Comparison of ENCODE assay signal across 17 cellular contexts in genomic region chr20:4766631-4767030, GRCh38. TPM values are rescaled to one million over a fixed set of nuclear protein-coding genes. Genes with fewer than 3 reads are reported as not detected.
DNase-seq lines count a peak whose midpoint lies in the region; ATAC-seq, FAIRE-seq and TF ChIP-seq lines count a peak whose summit lies in the region.
"Had no signal": no experiment of that assay in that cellular context is flagged by ENCODE, and none has a peak within 500 bp of the region (broad histone marks: within the 10 kb centered on the region; RNA-seq: fewer than 3 reads in every experiment).

No MANE protein-coding gene starts in this region.

- TF ChIP-seq EP300 in K562 (IDR thresholded peaks at IDR 0.05; ENCODE audit: low read length), result no peak

- TF ChIP-seq RAD21 in K562 (CRISPR knock-in tag; conservative IDR thresholded peaks at IDR 0.05 in 1 of 2, IDR thresholded peaks at IDR 0.05 in 1 of 2), result no peak

- peaks cover 13% of the 10 kb centered on the region for H3K36me3 Mint-ChIP-seq in natural killer cell
- H3K36me3 Mint-ChIP-seq: brain had no signal

- intact Hi-C loops in K562 (cut with micrococcal nuclease) (no loop called here), natural killer cell (cut with micrococcal nuclease) (no loop called here)

- H3K4me1 ChIP-seq in DOHH2 (ENCODE audit: control insufficient read depth, low read length) (peaks cover 12% of the 10 kb centered on the region), K562 (replicated peaks in 1 of 2; ENCODE audit: control insufficient read depth in 2 of 2, insufficient read depth in 2 of 2, low read length in 2 of 2) (peaks cover 0 to 6% of the 10 kb centered on the region in 2 experiments; a peak in 2 of 5 replicates)
- H3K4me1 ChIP-seq: prostate gland had no signal

- H3K79me2 ChIP-seq in DOHH2 (ENCODE audit: control insufficient read depth, low read length) (no peaks in the 10 kb centered on the region), K562 (ENCODE audit: control insufficient read depth, insufficient read depth, low read length) (no peaks in the 10 kb centered on the region)

- H2AFZ ChIP-seq in K562 (ENCODE audit: low read depth, low read length), result no peak overlapping the region

- ATAC-seq in K562 (no peak), natural killer cell (peak in 2 of 3 donors; percentile 34 to 85), GM19397 (IDR thresholded peaks at IDR 0.05; ENCODE audit: unreplicated experiment) (no peak), GM21717 (IDR thresholded peaks at IDR 0.05; ENCODE audit: unreplicated experiment) (no peak)

- DNase-seq in NOMO-1 (lab: John Stamatoyannopoulos, UW; ENCODE audit: unreplicated experiment in 2 of 2), result peak; percentile 79 to 92
- peak in 2 of 4 experiments; percentile 13 to 21 for DNase-seq in K562 (ENCODE audit: extremely low read depth in 1 of 4, low spot score in 3 of 4)
- DNase-seq in natural killer cell, result no peak
- no peak for DNase-seq in kidney tubule cell (ENCODE audit: low spot score)
- no peak for DNase-seq in ecto neural progenitor cell (ENCODE audit: low spot score)
- DNase-seq: activated CD4-positive, alpha-beta T cell treated with anti-CD3 and anti-CD28 coated beads for 1 hour; activated naive CD4-positive, alpha-beta T cell treated with anti-CD3 and anti-CD28 coated beads, Interleukin-2, amount 50 U/mL, for 16 hours; DMS79; effector memory CD4-positive, alpha-beta T cell; MM.1S had no signal

- FAIRE-seq in K562 (lab: Jason Lieb, UNC), result no peak

- no peaks in the 10 kb centered on the region for H3K9me1 ChIP-seq in K562 (ENCODE audit: control insufficient read depth, insufficient read depth, low read length)

- H3K27ac ChIP-seq in DOHH2 (ENCODE audit: low read depth, low read length) (peak overlapping the region; percentile 7; the same call in 1 of the 2 replicates), K562 (ENCODE audit: extremely low read depth, low read depth, low read length) (no peak overlapping the region)
- H3K27ac ChIP-seq: prostate gland, thoracic aorta had no signal

- H3K9me3 ChIP-seq in DOHH2 (ENCODE audit: control insufficient read depth, insufficient read depth, low read length), result peaks cover 12% of the 10 kb centered on the region
- no peaks in the 10 kb centered on the region for H3K9me3 ChIP-seq in K562 (replicated peaks; ENCODE audit: control insufficient read depth, insufficient read depth, low read depth, low read length)
- H3K9me3 ChIP-seq: prostate gland, thoracic aorta had no signal

- H3K9ac ChIP-seq in K562 (ENCODE audit: insufficient read depth in 1 of 2, low read depth in 2 of 2, low read length in 2 of 2), result no peak overlapping the region

- no peaks in the 10 kb centered on the region for H3K4me1 Mint-ChIP-seq in natural killer cell
- H3K4me1 Mint-ChIP-seq: brain had no signal

- H3K27me3 Mint-ChIP-seq in natural killer cell (ENCODE audit: low read depth in 2 of 2), result peaks cover 0 to 7% of the 10 kb centered on the region in 2 donors

- H3K4me3 ChIP-seq in DOHH2 (ENCODE audit: low read length) (peak overlapping the region; percentile 13; the same call in 1 of the 2 replicates), K562 (no peak overlapping the region)
- H3K4me3 ChIP-seq: prostate gland, thoracic aorta had no signal

- H3K36me3 ChIP-seq in DOHH2 (ENCODE audit: control insufficient read depth, low read length) (no peaks in the 10 kb centered on the region), K562 (ENCODE audit: control insufficient read depth, insufficient read depth, low read length) (no peaks in the 10 kb centered on the region)
- H3K36me3 ChIP-seq: prostate gland, thoracic aorta had no signal

- H3K27ac Mint-ChIP-seq in natural killer cell, result peak overlapping the region in 1 of 2 donors; percentile 16
- H3K27ac Mint-ChIP-seq: brain had no signal

- peaks cover 0 to 8% of the 10 kb centered on the region in 2 donors for H3K9me3 Mint-ChIP-seq in natural killer cell

- peak overlapping the region; percentile 36 for H3K4me2 ChIP-seq in DOHH2 (ENCODE audit: low read length)
- H3K4me2 ChIP-seq in K562 (ENCODE audit: insufficient read depth, low read length), result no peak overlapping the region; the same call in 1 of the 2 replicates

- TF ChIP-seq POLR2A in K562 (conservative IDR thresholded peaks at IDR 0.05), result no peak

- POLR2A ChIA-PET in K562 (lab: Yijun Ruan, JAX), result no interaction called here

- 0% methylated on average over 2 of the region's 2 CpGs for WGBS in K562 (ENCODE audit: insufficient coverage, low coverage, missing lambda C conversion rate)

- CTCF ChIA-PET in K562 (lab: Yijun Ruan, JAX; ENCODE audit: low intra/inter-chr PET ratio), result no interaction called here

- H3K9me2 ChIP-seq in DOHH2 (replicated peaks; ENCODE audit: control insufficient read depth, low read length), result no peaks in the 10 kb centered on the region

- BruUV-seq in K562 (replicated peaks; lab: Mats Ljungman, UMichigan), result no TSS peak

- no peaks in the 10 kb centered on the region for H4K20me1 ChIP-seq in DOHH2 (ENCODE audit: control insufficient read depth, insufficient read depth, low read depth, low read length)
- no peaks in the 10 kb centered on the region for H4K20me1 ChIP-seq in K562 (replicated peaks; ENCODE audit: control insufficient read depth, insufficient read depth, low read length)

- H3K4me3 Mint-ChIP-seq in natural killer cell, result no peak overlapping the region
- H3K4me3 Mint-ChIP-seq: brain had no signal

- TF ChIP-seq CTCF in DOHH2 (IDR thresholded peaks at IDR 0.05; ENCODE audit: low read depth, low read length, poor library complexity, severe bottlenecking) (no peak), K562 (IDR thresholded peaks at IDR 0.05 in 2 of 3, conservative IDR thresholded peaks at IDR 0.05 in 1 of 3; ENCODE audit: insufficient read depth in 2 of 3, low read depth in 1 of 3, low read length in 3 of 3) (no peak), natural killer cell (IDR thresholded peaks at IDR 0.05) (no peak)

- no peaks in the 10 kb centered on the region for H3F3A ChIP-seq in DOHH2 (ENCODE audit: control insufficient read depth, insufficient read depth)

- H3K27me3 ChIP-seq in DOHH2 (ENCODE audit: control insufficient read depth, low read length), result 0 out of 2 replicates have a peak, but pooled peaks cover under 1% of the 10 kb centered on the region
- peaks cover 0 to 5% of the 10 kb centered on the region in 2 experiments; a peak in 2 of 5 replicates for H3K27me3 ChIP-seq in K562 (ENCODE audit: control insufficient read depth in 2 of 2, insufficient read depth in 2 of 2, low read length in 2 of 2)

- in situ Hi-C loops in K562 (cut with MboI), result no loop called here

TF ChIP-seq in K562, 482 proteins besides CTCF, POLR2A, EP300 and RAD21 (continues in another document):
- no peak for TF ChIP-seq CHD1 (IDR thresholded peaks at IDR 0.05; ENCODE audit: low read length)
- TF ChIP-seq SPI1 (IDR thresholded peaks at IDR 0.05; ENCODE audit: borderline replicate concordance, low read depth, low read length), result 0 out of 2 replicates have a peak, but pooled peaks have one; percentile 37
- no peak for TF ChIP-seq ZNF146 (CRISPR knock-in tag; IDR thresholded peaks at IDR 0.05; ENCODE audit: unreplicated experiment)

RNA-seq across cellular contexts. Expression of gene PRND, which starts 44.9 kb away (rescaled TPM):
- not detected in 2 replicates for total RNA-seq in K562 (2011; cell fraction: chromatin; rRNA removed; ENCODE audit: low replicate concordance)
- total RNA-seq in K562 (2011; cell fraction: nucleolus; rRNA removed), result not detected in 2 replicates
- total RNA-seq in K562 (2011; cell fraction: nucleoplasm; rRNA removed), result not detected in 2 replicates
- not detected in 2 replicates for total RNA-seq in K562 (2014; rRNA removed)
- total RNA-seq in K562 (2014; rRNA removed; fragmentation: Illumina TruSeq; extraction: Trizol), result not detected in 2 replicates
- not detected in 2 replicates for total RNA-seq in K562 (2015; rRNA removed; fragmentation: Illumina TruSeq; extraction: Trizol)
- total RNA-seq in K562 (2021), result not detected in 2 replicates
- polyA plus RNA-seq in K562 (2011; rRNA removed), result not detected in 2 replicates
- not detected in 2 replicates for polyA plus RNA-seq in K562 (2011; cell fraction: cytosol; rRNA removed)
- polyA plus RNA-seq in K562 (2011; cell fraction: nucleus; rRNA removed), result not detected in 2 replicates
- not detected in 2 replicates for polyA plus RNA-seq in K562 (2012)
- polyA plus RNA-seq in K562 (2014; fragmentation: Illumina TruSeq; extraction: Trizol), result not detected in 2 replicates
- not detected for polyA plus RNA-seq in K562 (2014; fragmentation: Nextera tagmentation; extraction: Ambion mirVana)
- polyA plus RNA-seq in K562 (2014; rRNA removed), result not detected in 2 replicates
- polyA minus RNA-seq in K562 (2011; rRNA and poly(A)+ RNA removed), result not detected in 2 replicates
- not detected in 2 replicates for polyA minus RNA-seq in K562 (2011; cell fraction: cytosol; rRNA and poly(A)+ RNA removed)
- polyA minus RNA-seq in K562 (2011; cell fraction: nucleus; rRNA and poly(A)+ RNA removed), result not detected in 2 replicates
- total RNA-seq in natural killer cell, result not detected
- total RNA-seq: thoracic aorta had no signal
- polyA plus RNA-seq: BJ had no signal

RNA-seq across cellular contexts. Expression of gene RASSF2, which starts 56.8 kb away (rescaled TPM):
- total RNA-seq in K562 (2011; cell fraction: chromatin; rRNA removed; ENCODE audit: low replicate concordance), result not detected in 2 replicates
- total RNA-seq in K562 (2011; cell fraction: nucleolus; rRNA removed), result not detected in 2 replicates
- not detected in 2 replicates for total RNA-seq in K562 (2011; cell fraction: nucleoplasm; rRNA removed)
- total RNA-seq in K562 (2014; rRNA removed) (0.04 and 0.09 TPM in 2 replicates), K562 (2014; rRNA removed; fragmentation: Illumina TruSeq; extraction: Trizol) (not detected in 2 replicates), K562 (2015; rRNA removed; fragmentation: Illumina TruSeq; extraction: Trizol) (0.11 TPM in 2 replicates), K562 (2021) (0.09 and 0.13 TPM in 2 replicates), natural killer cell (10 to 100 TPM; 14.1 to 39.0 (median 16.3) TPM)
- polyA plus RNA-seq in K562 (2011; rRNA removed) (0.01 and 0.03 TPM in 2 replicates), K562 (2014; fragmentation: Illumina TruSeq; extraction: Trizol) (0.03 TPM in 1 of 2 replicates, not detected in the other), K562 (2014; fragmentation: Nextera tagmentation; extraction: Ambion mirVana) (under 1 TPM in 1 of 2 experiments, not detected in 1; 0.01 TPM), K562 (2014; rRNA removed) (0.07 TPM in 1 of 2 replicates, not detected in the other)
- 0.01 TPM in 1 of 2 replicates, not detected in the other for polyA plus RNA-seq in K562 (2011; cell fraction: cytosol; rRNA removed)
- polyA plus RNA-seq in K562 (2011; cell fraction: nucleus; rRNA removed), result 0.03 TPM in 1 of 2 replicates, not detected in the other
- 0.03 and 0.06 TPM in 2 replicates for polyA plus RNA-seq in K562 (2012)
- 0.06 TPM in 1 of 2 replicates, not detected in the other for polyA minus RNA-seq in K562 (2011; rRNA and poly(A)+ RNA removed)
- polyA minus RNA-seq in K562 (2011; cell fraction: cytosol; rRNA and poly(A)+ RNA removed), result not detected in 2 replicates
- polyA minus RNA-seq in K562 (2011; cell fraction: nucleus; rRNA and poly(A)+ RNA removed), result 0.13 TPM in 1 of 2 replicates, not detected in the other

Comparison
In these comparisons a context has a peak if more than half of its experiments do, and no peak if none do; other contexts are left out.
1. DNase-seq: peak in NOMO-1 (2 of 2); none in natural killer cell (single experiment), kidney tubule cell (single experiment) and ecto neural progenitor cell (single experiment).
2. ATAC-seq: peak in natural killer cell (2 of 3); none in K562 (single experiment), GM19397 (single experiment) and GM21717 (single experiment).
3. RNA of gene RASSF2, which starts 56.8 kb away (total RNA-seq): 14.1 to 39.0 TPM in natural killer cell; 0.04 to 0.13 TPM in K562; every median in the first group is over 10 times any median in the second.